Comparison of ENCODE assay signal across 1 cellular context in the genomic region with DNA sequence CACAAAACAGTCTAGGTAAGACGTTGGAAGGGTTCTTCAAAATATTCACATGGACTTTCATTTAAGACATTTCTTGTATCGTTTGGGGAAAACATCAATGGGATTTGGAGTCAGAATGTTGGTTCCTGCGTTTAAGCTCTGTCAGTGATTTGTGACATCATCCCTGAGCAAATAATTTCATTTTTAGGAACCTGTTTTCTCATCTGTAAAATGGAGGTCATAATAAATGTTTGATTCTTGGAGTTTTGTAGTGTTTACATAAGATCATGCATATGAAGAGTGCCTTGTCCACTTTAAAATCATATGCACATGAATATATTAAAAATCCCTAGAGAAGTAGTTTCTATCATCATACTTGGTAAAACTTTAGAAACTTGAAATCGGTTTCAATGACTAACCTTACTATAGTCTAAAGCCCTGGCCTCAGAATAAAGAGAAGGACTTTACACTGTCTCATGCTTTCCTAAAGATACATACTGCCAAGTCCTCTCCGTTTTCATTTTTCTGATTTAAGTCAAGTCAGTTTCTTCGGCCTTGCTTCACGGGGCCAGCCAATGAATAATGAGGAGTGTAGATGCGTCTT.
TF ChIP-seq lines count a peak whose summit lies in the region.

No MANE protein-coding gene starts in this region.

TF ChIP-seq in GM23338, 12 proteins besides CTCF, POLR2A, EP300 and RAD21 (continued from another document):
- TF ChIP-seq, protein P1, sequence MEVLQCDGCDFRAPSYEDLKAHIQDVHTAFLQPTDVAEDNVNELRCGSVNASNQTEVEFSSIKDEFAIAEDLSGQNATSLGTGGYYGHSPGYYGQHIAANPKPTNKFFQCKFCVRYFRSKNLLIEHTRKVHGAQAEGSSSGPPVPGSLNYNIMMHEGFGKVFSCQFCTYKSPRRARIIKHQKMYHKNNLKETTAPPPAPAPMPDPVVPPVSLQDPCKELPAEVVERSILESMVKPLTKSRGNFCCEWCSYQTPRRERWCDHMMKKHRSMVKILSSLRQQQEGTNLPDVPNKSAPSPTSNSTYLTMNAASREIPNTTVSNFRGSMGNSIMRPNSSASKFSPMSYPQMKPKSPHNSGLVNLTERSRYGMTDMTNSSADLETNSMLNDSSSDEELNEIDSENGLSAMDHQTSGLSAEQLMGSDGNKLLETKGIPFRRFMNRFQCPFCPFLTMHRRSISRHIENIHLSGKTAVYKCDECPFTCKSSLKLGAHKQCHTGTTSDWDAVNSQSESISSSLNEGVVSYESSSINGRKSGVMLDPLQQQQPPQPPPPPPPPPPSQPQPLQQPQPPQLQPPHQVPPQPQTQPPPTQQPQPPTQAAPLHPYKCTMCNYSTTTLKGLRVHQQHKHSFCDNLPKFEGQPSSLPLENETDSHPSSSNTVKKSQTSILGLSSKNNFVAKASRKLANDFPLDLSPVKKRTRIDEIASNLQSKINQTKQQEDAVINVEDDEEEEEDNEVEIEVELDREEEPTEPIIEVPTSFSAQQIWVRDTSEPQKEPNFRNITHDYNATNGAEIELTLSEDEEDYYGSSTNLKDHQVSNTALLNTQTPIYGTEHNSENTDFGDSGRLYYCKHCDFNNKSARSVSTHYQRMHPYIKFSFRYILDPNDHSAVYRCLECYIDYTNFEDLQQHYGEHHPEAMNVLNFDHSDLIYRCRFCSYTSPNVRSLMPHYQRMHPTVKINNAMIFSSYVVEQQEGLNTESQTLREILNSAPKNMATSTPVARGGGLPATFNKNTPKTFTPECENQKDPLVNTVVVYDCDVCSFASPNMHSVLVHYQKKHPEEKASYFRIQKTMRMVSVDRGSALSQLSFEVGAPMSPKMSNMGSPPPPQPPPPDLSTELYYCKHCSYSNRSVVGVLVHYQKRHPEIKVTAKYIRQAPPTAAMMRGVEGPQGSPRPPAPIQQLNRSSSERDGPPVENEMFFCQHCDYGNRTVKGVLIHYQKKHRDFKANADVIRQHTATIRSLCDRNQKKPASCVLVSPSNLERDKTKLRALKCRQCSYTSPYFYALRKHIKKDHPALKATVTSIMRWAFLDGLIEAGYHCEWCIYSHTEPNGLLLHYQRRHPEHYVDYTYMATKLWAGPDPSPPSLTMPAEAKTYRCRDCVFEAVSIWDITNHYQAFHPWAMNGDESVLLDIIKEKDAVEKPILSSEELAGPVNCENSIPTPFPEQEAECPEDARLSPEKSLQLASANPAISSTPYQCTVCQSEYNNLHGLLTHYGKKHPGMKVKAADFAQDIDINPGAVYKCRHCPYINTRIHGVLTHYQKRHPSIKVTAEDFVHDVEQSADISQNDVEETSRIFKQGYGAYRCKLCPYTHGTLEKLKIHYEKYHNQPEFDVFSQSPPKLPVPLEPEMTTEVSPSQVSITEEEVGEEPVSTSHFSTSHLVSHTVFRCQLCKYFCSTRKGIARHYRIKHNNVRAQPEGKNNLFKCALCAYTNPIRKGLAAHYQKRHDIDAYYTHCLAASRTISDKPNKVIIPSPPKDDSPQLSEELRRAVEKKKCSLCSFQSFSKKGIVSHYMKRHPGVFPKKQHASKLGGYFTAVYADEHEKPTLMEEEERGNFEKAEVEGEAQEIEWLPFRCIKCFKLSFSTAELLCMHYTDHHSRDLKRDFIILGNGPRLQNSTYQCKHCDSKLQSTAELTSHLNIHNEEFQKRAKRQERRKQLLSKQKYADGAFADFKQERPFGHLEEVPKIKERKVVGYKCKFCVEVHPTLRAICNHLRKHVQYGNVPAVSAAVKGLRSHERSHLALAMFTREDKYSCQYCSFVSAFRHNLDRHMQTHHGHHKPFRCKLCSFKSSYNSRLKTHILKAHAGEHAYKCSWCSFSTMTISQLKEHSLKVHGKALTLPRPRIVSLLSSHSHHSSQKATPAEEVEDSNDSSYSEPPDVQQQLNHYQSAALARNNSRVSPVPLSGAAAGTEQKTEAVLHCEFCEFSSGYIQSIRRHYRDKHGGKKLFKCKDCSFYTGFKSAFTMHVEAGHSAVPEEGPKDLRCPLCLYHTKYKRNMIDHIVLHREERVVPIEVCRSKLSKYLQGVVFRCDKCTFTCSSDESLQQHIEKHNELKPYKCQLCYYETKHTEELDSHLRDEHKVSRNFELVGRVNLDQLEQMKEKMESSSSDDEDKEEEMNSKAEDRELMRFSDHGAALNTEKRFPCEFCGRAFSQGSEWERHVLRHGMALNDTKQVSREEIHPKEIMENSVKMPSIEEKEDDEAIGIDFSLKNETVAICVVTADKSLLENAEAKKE (CRISPR knock-in tag; IDR thresholded peaks at IDR 0.05): no peak
